8 cellular contexts compared by ENCODE assay signal in the genomic region with DNA sequence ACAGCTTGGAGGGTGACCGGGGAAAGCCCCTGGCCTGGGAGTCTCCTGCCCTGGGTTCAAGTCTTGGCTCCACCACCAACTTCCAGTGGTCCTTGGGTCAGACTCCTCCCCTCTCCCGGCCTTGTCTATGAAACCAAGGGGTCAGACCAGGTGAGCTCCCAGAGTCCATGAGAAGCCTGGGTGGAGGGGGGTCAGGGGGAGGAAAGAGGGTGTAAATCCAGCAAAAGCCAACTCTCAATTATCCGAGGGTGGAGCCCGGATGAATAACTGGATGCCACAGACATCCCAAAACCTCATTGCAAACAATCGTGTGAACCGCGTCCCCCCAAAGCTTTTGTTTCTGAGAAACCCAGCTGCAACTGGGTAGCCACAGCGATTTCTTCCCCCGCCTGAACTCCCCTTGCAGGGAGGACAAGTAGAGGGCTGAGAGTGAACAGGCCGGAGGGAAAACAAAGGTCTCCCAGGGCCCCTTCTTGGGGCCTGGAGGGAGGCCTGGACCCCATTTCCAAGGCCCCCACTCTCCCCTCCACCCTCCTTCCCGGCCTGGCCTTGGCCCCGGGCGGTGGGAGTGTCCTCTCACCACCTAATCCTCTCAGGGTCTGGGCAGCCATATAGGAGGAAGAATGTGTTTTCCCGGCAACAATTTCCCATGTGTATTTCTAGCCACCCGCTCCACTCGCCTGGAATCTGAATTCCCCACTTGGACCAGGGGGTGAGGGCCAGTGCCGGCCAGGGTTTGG. TPM values are rescaled to one million over a fixed set of nuclear protein-coding genes. Genes with fewer than 3 reads are reported as not detected.
DNase-seq lines count a peak whose midpoint lies in the region; ATAC-seq and TF ChIP-seq lines count a peak whose summit lies in the region.
"Had no signal": no experiment of that assay in that cellular context is flagged by ENCODE, and none has a peak within 500 bp of the region (broad histone marks: within the 10 kb centered on the region; RNA-seq: fewer than 3 reads in every experiment).

No MANE protein-coding gene starts in this region.

- H3K9me3 ChIP-seq in Karpas-422 (ENCODE audit: low read length) (no peaks in the 10 kb centered on the region), muscle layer of colon (ENCODE audit: low read length) (no peaks in the 10 kb centered on the region), tibial artery (no peaks in the 10 kb centered on the region)

- no peaks in the 10 kb centered on the region for H3K9me2 ChIP-seq in Karpas-422 (replicated peaks; ENCODE audit: insufficient read depth, low read length)

- no peak overlapping the region for H3K4me3 Mint-ChIP-seq in effector memory CD8-positive, alpha-beta T cell

- H3K27ac Mint-ChIP-seq in effector memory CD8-positive, alpha-beta T cell = no peak overlapping the region

- H3K27ac ChIP-seq in Karpas-422 (ENCODE audit: low read length) = no peak overlapping the region
- peak overlapping the region; percentile 65 for H3K27ac ChIP-seq in cingulate gyrus (ENCODE audit: low read depth, low read length)
- peak overlapping the region; percentile 95 for H3K27ac ChIP-seq in muscle layer of colon (ENCODE audit: low read depth, low read length)
- peak overlapping the region; percentile 93 to 99 for H3K27ac ChIP-seq in tibial artery

- H3K79me2 ChIP-seq in Karpas-422 (ENCODE audit: low read length) = no peaks in the 10 kb centered on the region

- H3K4me2 ChIP-seq in Karpas-422 (ENCODE audit: low read depth, low read length, poor library complexity, severe bottlenecking) = no peak overlapping the region

- ATAC-seq in effector memory CD8-positive, alpha-beta T cell (replicated peaks) = no peak
- no peak for ATAC-seq in GM19324 (IDR thresholded peaks at IDR 0.05; ENCODE audit: low FRiP score, unreplicated experiment)

- intact Hi-C loops in tibial artery (cut with DNase I; ENCODE audit: low total_unique reads) = no loop called here

- peak; percentile 39 for DNase-seq in Karpas-422
- DNase-seq in tibial artery = peak in 1 of 2 donors; percentile 65
- DNase-seq in effector memory CD8-positive, alpha-beta T cell = no peak
- no peak for DNase-seq in activated T-cell treated with anti-CD3 and anti-CD28 coated beads, Interleukin-2, amount 50 U/mL, for 48 hours
- DNase-seq: stimulated activated CD4-positive, alpha-beta T cell treated with anti-CD3 and anti-CD28 coated beads, Interleukin-4, amount 100 ng/mL, for 4 hours had no signal

- peaks cover 7% of the 10 kb centered on the region for H3K36me3 Mint-ChIP-seq in effector memory CD8-positive, alpha-beta T cell (ENCODE audit: insufficient read depth)

- peaks cover 13 to 15% of the 10 kb centered on the region in 2 donors for H3K27me3 Mint-ChIP-seq in effector memory CD8-positive, alpha-beta T cell

- peaks cover 12% of the 10 kb centered on the region for H3K4me1 ChIP-seq in Karpas-422 (ENCODE audit: low read length)
- H3K4me1 ChIP-seq in muscle layer of colon (ENCODE audit: insufficient read depth, low read length) = peaks cover 52% of the 10 kb centered on the region
- H3K4me1 ChIP-seq in tibial artery = peaks cover 0 to 80% (median 70%) of the 10 kb centered on the region in 4 donors

- H3K27me3 ChIP-seq in Karpas-422 (ENCODE audit: low read length) (peaks cover 3% of the 10 kb centered on the region; the same call in 1 of the 2 replicates), muscle layer of colon (ENCODE audit: control insufficient read depth in 1 of 2, insufficient read depth in 2 of 2, low read length in 2 of 2) (no peaks in the 10 kb centered on the region), tibial artery (no peaks in the 10 kb centered on the region)

- H3K4me3 ChIP-seq in Karpas-422 (ENCODE audit: low read length) = no peak overlapping the region
- peak overlapping the region in 1 of 2 donors; percentile 64 for H3K4me3 ChIP-seq in muscle layer of colon (ENCODE audit: low read depth in 1 of 2, low read length in 2 of 2)
- H3K4me3 ChIP-seq in tibial artery = peak overlapping the region; percentile 82 to 87

- no peak for TF ChIP-seq CTCF in tibial artery (IDR thresholded peaks at IDR 0.05)

- H3K9me3 Mint-ChIP-seq in effector memory CD8-positive, alpha-beta T cell = no peaks in the 10 kb centered on the region

- no peaks in the 10 kb centered on the region for H3K36me3 ChIP-seq in Karpas-422 (ENCODE audit: insufficient read depth, low read length)
- no peaks in the 10 kb centered on the region for H3K36me3 ChIP-seq in muscle layer of colon (ENCODE audit: insufficient read depth, low read length)
- H3K36me3 ChIP-seq in tibial artery = no peaks in the 10 kb centered on the region

- no peaks in the 10 kb centered on the region for H4K20me1 ChIP-seq in Karpas-422 (ENCODE audit: insufficient read depth, low read depth, low read length)

- H3K9ac ChIP-seq in Karpas-422 (ENCODE audit: low read length) = no peak overlapping the region
- peak overlapping the region; percentile 20 for H3K9ac ChIP-seq in muscle layer of colon (ENCODE audit: low read length)

- H3K4me1 Mint-ChIP-seq in effector memory CD8-positive, alpha-beta T cell (ENCODE audit: low read depth in 2 of 2) = peaks cover 14 to 19% of the 10 kb centered on the region in 2 donors

- no peak overlapping the region for H2AFZ ChIP-seq in Karpas-422 (ENCODE audit: low read length)

RNA-seq across cellular contexts. Expression of a gene that starts 2.5 kb away (rescaled TPM):
- 0.07 TPM in 1 of 2 replicates, not detected in the other for total RNA-seq in Karpas-422 (2014; rRNA removed; shearing (Covaris generic); ENCODE audit: low replicate concordance)

RNA-seq across cellular contexts. Expression of a gene that starts 32.8 kb away (rescaled TPM):
- 65.6 and 126 TPM in 2 replicates for total RNA-seq in Karpas-422 (2014; rRNA removed; shearing (Covaris generic); ENCODE audit: low replicate concordance)

RNA-seq across cellular contexts. Expression of a gene that starts 45.5 kb away (rescaled TPM):
- total RNA-seq in Karpas-422 (2014; rRNA removed; shearing (Covaris generic); ENCODE audit: low replicate concordance) = 32.4 and 38.9 TPM in 2 replicates

RNA-seq across cellular contexts. Expression of a gene that starts 53.3 kb away (rescaled TPM):
- 4.1 and 8.9 TPM in 2 replicates for total RNA-seq in Karpas-422 (2014; rRNA removed; shearing (Covaris generic); ENCODE audit: low replicate concordance)
